ENCODE assay signal across 15 cellular contexts in genomic region chr4:69169171-69169570, GRCh38. TPM values are rescaled to one million over a fixed set of nuclear protein-coding genes. Genes with fewer than 3 reads are reported as not detected.
"Had no signal": no experiment of that assay in that cellular context is flagged by ENCODE, and none has a peak within 500 bp of the region (broad histone marks: within the 10 kb centered on the region; RNA-seq: fewer than 3 reads in every experiment).

No MANE protein-coding gene starts in this region.

RNA-seq across cellular contexts. Expression of gene UGT2B11, which starts 45.4 kb away (rescaled TPM):
- total RNA-seq: activated B cell treated with CpG ODN at 0.5 μM for 24 hours; activated CD4-positive, alpha-beta memory T cell treated with anti-CD3 and anti-CD28 coated beads for 36 hours; activated CD4-positive, alpha-beta memory T cell treated with anti-CD3 and anti-CD28 coated beads, Interleukin-2, amount 10 ng/mL, durations not matched to agents 7 days and 5 days; activated CD4-positive, alpha-beta T cell treated with anti-CD3 and anti-CD28 coated beads for 36 hours; activated CD4-positive, alpha-beta T cell treated with anti-CD3 and anti-CD28 coated beads, Interleukin-2, amount 10 ng/mL, durations not matched to agents 24 days and 14 days; activated CD4-positive, alpha-beta T cell treated with anti-CD3 and anti-CD28 coated beads, Interleukin-2, amount 10 ng/mL, durations not matched to agents 7 days and 5 days; activated CD8-positive, alpha-beta memory T cell treated with anti-CD3 and anti-CD28 coated beads for 36 hours; activated CD8-positive, alpha-beta memory T cell treated with anti-CD3 and anti-CD28 coated beads, Interleukin-2, amount 10 ng/mL, durations not matched to agents 7 days and 5 days; activated CD8-positive, alpha-beta T cell treated with anti-CD3 and anti-CD28 coated beads for 36 hours; activated CD8-positive, alpha-beta T cell treated with anti-CD3 and anti-CD28 coated beads, Interleukin-2, amount 10 ng/mL, durations not matched to agents 7 days and 5 days; T-cell; T-helper 1 cell treated with Interleukin-12 subunit alpha and Interleukin-12 subunit beta and Interleukin-4 antibody, amounts not matched to agents 30 ng/mL and 1 ng/mL, for 36 hours; T-helper 17 cell; T-helper 2 cell treated with Interferon-gamma antibody and Interleukin-4, amounts not matched to agents 100 ng/mL and 5 ng/mL, for 36 hours; WTC11 had no signal
